9 cellular contexts compared by ENCODE assay signal in genomic region chr14:92973265-92973797, GRCh38. TPM values are rescaled to one million over a fixed set of nuclear protein-coding genes. Genes with fewer than 3 reads are reported as not detected.
DNase-seq lines count a peak whose midpoint lies in the region; TF ChIP-seq lines count a peak whose summit lies in the region.
"Had no signal": no experiment of that assay in that cellular context is flagged by ENCODE, and none has a peak within 500 bp of the region (broad histone marks: within the 10 kb centered on the region; RNA-seq: fewer than 3 reads in every experiment).

No MANE protein-coding gene starts in this region.

- peaks cover 0 to 21% (median 12%) of the 10 kb centered on the region in 5 donors for H3K9me3 ChIP-seq in subcutaneous abdominal adipose tissue (ENCODE audit: control insufficient read depth in 5 of 5, low read length in 5 of 5)

- H3K4me3 ChIP-seq in kidney epithelial cell (ENCODE audit: low read depth, low read length) (no peak overlapping the region), subcutaneous abdominal adipose tissue (ENCODE audit: low read depth in 1 of 5, low read length in 5 of 5) (no peak overlapping the region)

- H3K27ac ChIP-seq in subcutaneous abdominal adipose tissue (ENCODE audit: low read depth, low read length), result peak overlapping the region; percentile 82

- H3K9ac ChIP-seq in subcutaneous abdominal adipose tissue (ENCODE audit: low read length in 5 of 5), result no peak overlapping the region

- H3K36me3 ChIP-seq in kidney epithelial cell (ENCODE audit: control insufficient read depth, insufficient read depth, low read length), result no peaks in the 10 kb centered on the region
- H3K36me3 ChIP-seq in subcutaneous abdominal adipose tissue (ENCODE audit: control insufficient read depth in 5 of 5, insufficient read depth in 5 of 5, low read length in 5 of 5), result peaks cover 0 to 23% (median 10%) of the 10 kb centered on the region in 5 donors

- DNase-seq in stimulated activated CD4-positive, alpha-beta T cell treated with anti-CD3 and anti-CD28 coated beads, Interleukin-2, amount 100 ng/mL, for 48 hours, result peak; percentile 12 to 30
- DNase-seq in stimulated activated CD4-positive, alpha-beta T cell treated with anti-CD3 and anti-CD28 coated beads, Interleukin-4, amount 100 ng/mL, for 4 hours, result no peak
- peak; percentile 39 for DNase-seq in NCI-H524 treated with DMSO at 0.1 percent for 48 hours (lab: John Stamatoyannopoulos, UW)
- DNase-seq in cerebellum (ENCODE audit: low spot score), result peak; percentile 43
- DNase-seq in kidney epithelial cell (ENCODE audit: low read depth), result no peak
- DNase-seq in epidermal melanocyte (ENCODE audit: insufficient read length, low spot score), result no peak
- DNase-seq in activated effector memory CD4-positive, alpha-beta T cell treated with Interleukin-2 at 50 U/mL for 16 hours, result no peak

- H3K4me1 ChIP-seq in subcutaneous abdominal adipose tissue (ENCODE audit: control insufficient read depth in 5 of 5, insufficient read depth in 5 of 5, low read length in 5 of 5), result peaks cover 1 to 30% (median 19%) of the 10 kb centered on the region in 5 donors

- H3K27me3 ChIP-seq in kidney epithelial cell (ENCODE audit: control insufficient read depth, insufficient read depth, low read length) (no peaks in the 10 kb centered on the region), subcutaneous abdominal adipose tissue (ENCODE audit: control insufficient read depth in 5 of 5, insufficient read depth in 4 of 5, low read length in 5 of 5) (no peaks in the 10 kb centered on the region)

- TF ChIP-seq CTCF in kidney epithelial cell (IDR thresholded peaks at IDR 0.05; ENCODE audit: insufficient read depth, low read length, poor library complexity, severe bottlenecking), result peak; percentile 59

RNA-seq across cellular contexts. Expression of gene CHGA, which starts 50.4 kb away (rescaled TPM):
- total RNA-seq in cerebellum (26.8 TPM), kidney epithelial cell (not detected in 2 replicates)
- total RNA-seq: mononuclear cell had no signal

Comparison
In these comparisons a context has a peak if more than half of its experiments do, and no peak if none do; other contexts are left out.
1. DNase-seq: peak in stimulated activated CD4-positive, alpha-beta T cell treated with anti-CD3 and anti-CD28 coated beads, Interleukin-2, amount 100 ng/mL, for 48 hours (2 of 2), NCI-H524 treated with DMSO at 0.1 percent for 48 hours (single experiment) and cerebellum (single experiment); none in stimulated activated CD4-positive, alpha-beta T cell treated with anti-CD3 and anti-CD28 coated beads, Interleukin-4, amount 100 ng/mL, for 4 hours (0 of 2), kidney epithelial cell (single experiment), epidermal melanocyte (single experiment) and activated effector memory CD4-positive, alpha-beta T cell treated with Interleukin-2 at 50 U/mL for 16 hours (single experiment).
2. RNA of gene CHGA, which starts 50.4 kb away (total RNA-seq): 26.8 TPM in cerebellum (single experiment); not detected in kidney epithelial cell; every median in the first group is over 10 times any median in the second.